ENCODE assay signal across 31 cellular contexts in genomic region chr12:113905829-113906228, GRCh38.
"Had no signal": no experiment of that assay in that cellular context is flagged by ENCODE, and none has a peak within 500 bp of the region (broad histone marks: within the 10 kb centered on the region; RNA-seq: fewer than 3 reads in every experiment).

No MANE protein-coding gene starts in this region.

- ATAC-seq: naive thymus-derived CD8-positive, alpha-beta T cell; psoas muscle; right cardiac atrium; sciatic nerve; stimulated activated memory B cell treated with anti-CD40 and anti-IgM and Interleukin-4, amounts not matched to agents 10 μg/mL and 1 μg/mL and 100 μg/mL, for 72 hours; stimulated activated naive CD8-positive, alpha-beta T cell treated with anti-CD3 and anti-CD28 coated beads, Interleukin-15, amount 100 ng/mL, for 72 hours; stimulated activated naive CD8-positive, alpha-beta T cell treated with anti-CD3 and anti-CD28 coated beads, Interleukin-15, Interleukin-2, amounts not matched to agents 100 U/mL and 50 U/mL, for 24 hours; upper lobe of right lung had no signal

- DNase-seq: naive B cell; naive thymus-derived CD8-positive, alpha-beta T cell; nephron progenitor cell; occipital lobe; ovary; psoas muscle; right cardiac atrium; spleen; stimulated activated CD4-positive, alpha-beta T cell treated with anti-CD3 and anti-CD28 coated beads, Interleukin-12 subunit alpha, Interleukin-12 subunit beta, amount 100 ng/mL, for 4 hours; stimulated activated CD4-positive, alpha-beta T cell treated with anti-CD3 and anti-CD28 coated beads, Interleukin-1b, Interleukin-23, amount 100 ng/mL, for 48 hours; stimulated activated CD4-positive, alpha-beta T cell treated with anti-CD3 and anti-CD28 coated beads, Interleukin-4, amount 100 ng/mL, for 1 hour; stimulated activated CD4-positive, alpha-beta T cell treated with anti-CD3 and anti-CD28 coated beads, Interleukin-4, amount 100 ng/mL, for 4 hours; stimulated activated CD8-positive, alpha-beta memory T cell treated with anti-CD3 and anti-CD28 coated beads, Interleukin-4, amount 100 ng/mL, for 48 hours; stimulated activated naive CD4-positive, alpha-beta T cell; stimulated activated naive CD8-positive, alpha-beta T cell treated with anti-CD3 and anti-CD28 coated beads, Interleukin-15, amount 100 ng/mL, for 72 hours; stimulated activated naive CD8-positive, alpha-beta T cell treated with anti-CD3 and anti-CD28 coated beads, Interleukin-15, Interleukin-2, amounts not matched to agents 100 U/mL and 50 U/mL, for 24 hours; substantia nigra; testis; tibial artery; transverse colon; upper lobe of right lung; uterus had no signal

- H3K4me1 ChIP-seq: parathyroid adenoma, psoas muscle, spleen, testis, tibial artery, transverse colon, upper lobe of right lung, uterus had no signal

- H3K27ac Mint-ChIP-seq: naive B cell; naive thymus-derived CD8-positive, alpha-beta T cell; nephron progenitor cell; neural progenitor cell; progenitor cell of endocrine pancreas; stimulated activated memory B cell treated with anti-CD40 and anti-IgM and Interleukin-4, amounts not matched to agents 10 μg/mL and 1 μg/mL and 100 μg/mL, for 72 hours; type B pancreatic cell had no signal

- H3K36me3 ChIP-seq: neural progenitor cell, ovary, uterus had no signal

- H3K4me3 Mint-ChIP-seq: naive B cell; naive thymus-derived CD8-positive, alpha-beta T cell; nephron progenitor cell; neural progenitor cell; stimulated activated memory B cell treated with anti-CD40 and anti-IgM and Interleukin-4, amounts not matched to agents 10 μg/mL and 1 μg/mL and 100 μg/mL, for 72 hours; stimulated activated naive CD8-positive, alpha-beta T cell treated with anti-CD3 and anti-CD28 coated beads, Interleukin-15, amount 100 ng/mL, for 72 hours; type B pancreatic cell had no signal

- H3K27me3 Mint-ChIP-seq: naive B cell; naive thymus-derived CD8-positive, alpha-beta T cell; progenitor cell of endocrine pancreas; stimulated activated memory B cell treated with anti-CD40 and anti-IgM and Interleukin-4, amounts not matched to agents 10 μg/mL and 1 μg/mL and 100 μg/mL, for 72 hours; stimulated activated naive CD8-positive, alpha-beta T cell treated with anti-CD3 and anti-CD28 coated beads, Interleukin-15, amount 100 ng/mL, for 72 hours; type B pancreatic cell had no signal

- H3K27ac ChIP-seq: neural progenitor cell, ovary, parathyroid adenoma, psoas muscle, skin epidermis, spleen, suprapubic skin, testis, tibial artery, transverse colon, upper lobe of right lung, uterus had no signal

- H3K4me3 ChIP-seq: neural progenitor cell, ovary, psoas muscle, skin epidermis, smooth muscle cell, spleen, suprapubic skin, testis, tibial artery, transverse colon, upper lobe of right lung, uterus had no signal

- H3K9me3 ChIP-seq: ovary, psoas muscle, spleen, suprapubic skin, testis, tibial artery, transverse colon, upper lobe of right lung, uterus had no signal

- H3K4me1 Mint-ChIP-seq: stimulated activated memory B cell treated with anti-CD40 and anti-IgM and Interleukin-4, amounts not matched to agents 10 μg/mL and 1 μg/mL and 100 μg/mL, for 72 hours; stimulated activated naive CD8-positive, alpha-beta T cell treated with anti-CD3 and anti-CD28 coated beads, Interleukin-15, amount 100 ng/mL, for 72 hours had no signal

- H3K9me3 Mint-ChIP-seq: naive B cell; naive thymus-derived CD8-positive, alpha-beta T cell; nephron progenitor cell; neural progenitor cell; stimulated activated memory B cell treated with anti-CD40 and anti-IgM and Interleukin-4, amounts not matched to agents 10 μg/mL and 1 μg/mL and 100 μg/mL, for 72 hours; stimulated activated naive CD8-positive, alpha-beta T cell treated with anti-CD3 and anti-CD28 coated beads, Interleukin-15, amount 100 ng/mL, for 72 hours had no signal

- H3K27me3 ChIP-seq: neural progenitor cell, ovary, spleen, suprapubic skin, testis, tibial artery, transverse colon, upper lobe of right lung, uterus had no signal
